Comparison of ENCODE assay signal across 1 cellular context in the genomic region with DNA sequence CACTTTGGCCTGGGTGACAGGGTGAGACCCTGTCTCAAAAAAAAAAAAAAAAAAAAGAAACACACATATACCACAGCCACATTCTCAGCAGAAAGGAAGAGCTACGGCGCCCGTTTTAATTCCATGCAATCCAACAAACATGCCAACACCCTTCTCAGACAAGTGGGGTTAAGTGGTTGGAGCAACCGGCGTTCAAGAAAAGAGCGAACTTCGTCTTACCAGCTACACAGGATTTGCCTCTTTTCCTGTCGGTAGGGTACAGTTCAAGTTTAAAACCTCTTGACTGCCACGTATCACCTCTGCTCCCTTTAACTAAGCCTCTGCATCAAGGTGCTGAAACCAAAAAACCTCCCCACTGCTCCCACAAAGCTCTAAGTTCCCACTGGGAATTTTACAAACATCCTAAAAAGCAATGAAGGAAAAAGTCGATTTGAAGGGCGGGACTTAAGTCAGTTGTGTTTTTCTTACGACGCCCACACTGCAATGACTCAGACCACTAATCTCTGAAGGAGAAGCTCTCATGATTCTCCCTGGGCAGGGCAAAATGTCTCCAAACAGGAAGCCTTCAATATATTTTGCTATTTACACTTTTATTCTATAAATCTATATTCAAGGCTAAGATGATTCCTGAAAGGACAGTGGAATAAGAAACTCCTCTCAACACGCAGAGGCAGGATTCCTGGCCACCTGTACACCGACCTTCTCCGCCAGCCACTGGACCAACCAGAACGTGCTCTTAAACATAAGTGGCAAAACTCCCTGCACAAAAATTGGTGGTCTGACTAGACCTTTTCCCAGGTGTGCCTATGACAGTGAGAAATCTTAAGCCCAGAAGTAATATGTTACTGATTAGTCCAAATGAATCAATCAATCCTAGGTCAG.
TF ChIP-seq lines count a peak whose summit lies in the region.

No MANE protein-coding gene starts in this region.

TF ChIP-seq in HepG2, 621 proteins besides CTCF, POLR2A, EP300 and RAD21:
- no peak for TF ChIP-seq AKAP8 (CRISPR knock-in tag; IDR thresholded peaks at IDR 0.05)
- no peak for TF ChIP-seq NPAS2 (CRISPR knock-in tag; IDR thresholded peaks at IDR 0.05; ENCODE audit: borderline replicate concordance)
- TF ChIP-seq RCOR2 (CRISPR knock-in tag; IDR thresholded peaks at IDR 0.05), result no peak
- no peak for TF ChIP-seq ZNF749 (CRISPR knock-in tag; IDR thresholded peaks at IDR 0.05; ENCODE audit: borderline replicate concordance)
- TF ChIP-seq ZKSCAN5 (CRISPR knock-in tag; IDR thresholded peaks at IDR 0.05), result no peak
- TF ChIP-seq ZNF20 (CRISPR knock-in tag; IDR thresholded peaks at IDR 0.05), result no peak
- TF ChIP-seq PAX8 (CRISPR knock-in tag; IDR thresholded peaks at IDR 0.05; ENCODE audit: borderline replicate concordance), result no peak
